8 cellular contexts compared by ENCODE assay signal in genomic region chr3:160027541-160028195, GRCh38.
DNase-seq lines count a peak whose midpoint lies in the region; ATAC-seq and TF ChIP-seq lines count a peak whose summit lies in the region.

No MANE protein-coding gene starts in this region.

- H3K36me3 ChIP-seq in tibial artery = no peaks in the 10 kb centered on the region

- no peaks in the 10 kb centered on the region for H3K4me1 ChIP-seq in tibial artery

- H3K4me3 ChIP-seq in tibial artery = no peak overlapping the region

- H3K27ac ChIP-seq in tibial artery = no peak overlapping the region

- TF ChIP-seq CTCF in tibial artery (IDR thresholded peaks at IDR 0.05) = no peak

- H3K9me3 ChIP-seq in tibial artery = no peaks in the 10 kb centered on the region

- no peak for TF ChIP-seq POLR2A in erythroblast (IDR thresholded peaks at IDR 0.05; ENCODE audit: low read length)

- peak; percentile 15 for DNase-seq in stimulated activated CD4-positive, alpha-beta T cell treated with anti-CD3 and anti-CD28 coated beads, Interleukin-1b, Interleukin-23, amount 100 ng/mL, for 48 hours
- DNase-seq in stimulated activated CD4-positive, alpha-beta T cell treated with anti-CD3 and anti-CD28 coated beads, Interleukin-2, amount 100 ng/mL, for 48 hours = no peak
- DNase-seq in NOMO-1 (lab: John Stamatoyannopoulos, UW; ENCODE audit: unreplicated experiment in 2 of 2) (peak; percentile 73 to 96), erythroblast (lab: John Stamatoyannopoulos, UW) (peak; percentile 6 to 10), NCI-H1048 (lab: John Stamatoyannopoulos, UW) (no peak), middle frontal gyrus (ENCODE audit: extremely low spot score, low spot score) (no peak), tibial artery (no peak)

- intact Hi-C loops in tibial artery (cut with DNase I; ENCODE audit: low total_unique reads) = no loop called here

- ATAC-seq in HG02884 (IDR thresholded peaks at IDR 0.05; ENCODE audit: unreplicated experiment) = peak; percentile 92

- H3K27me3 ChIP-seq in tibial artery = no peaks in the 10 kb centered on the region

Comparison
In these comparisons a context has a peak if more than half of its experiments do, and no peak if none do; other contexts are left out.
1. DNase-seq: peak in stimulated activated CD4-positive, alpha-beta T cell treated with anti-CD3 and anti-CD28 coated beads, Interleukin-1b, Interleukin-23, amount 100 ng/mL, for 48 hours (single experiment), NOMO-1 (2 of 2) and erythroblast (2 of 2); none in stimulated activated CD4-positive, alpha-beta T cell treated with anti-CD3 and anti-CD28 coated beads, Interleukin-2, amount 100 ng/mL, for 48 hours (0 of 2), NCI-H1048 (single experiment), middle frontal gyrus (single experiment) and tibial artery (0 of 2).